Comparison of ENCODE assay signal across 17 cellular contexts in the genomic region with DNA sequence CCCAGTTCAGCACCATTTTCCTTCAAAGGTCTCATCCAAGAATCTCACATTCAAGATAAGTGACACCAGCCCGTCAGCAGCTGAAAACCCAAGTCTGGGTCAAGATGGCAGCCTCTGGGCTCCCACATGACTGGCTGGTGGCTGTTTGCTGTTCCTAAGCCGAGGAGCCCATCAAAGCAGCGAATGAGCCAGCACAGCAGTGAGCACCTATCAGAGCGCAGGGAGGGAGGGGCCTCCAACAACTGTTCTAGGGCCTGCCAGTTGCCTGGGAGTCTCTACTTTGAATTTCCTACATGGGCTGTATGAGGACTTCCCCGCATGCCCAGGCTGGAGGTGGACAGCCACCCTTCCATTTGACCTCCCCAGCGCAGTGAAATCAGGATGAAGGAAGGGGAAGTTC.
DNase-seq lines count a peak whose midpoint lies in the region; ATAC-seq, FAIRE-seq and TF ChIP-seq lines count a peak whose summit lies in the region.
"Had no signal": no experiment of that assay in that cellular context is flagged by ENCODE, and none has a peak within 500 bp of the region (broad histone marks: within the 10 kb centered on the region; RNA-seq: fewer than 3 reads in every experiment).

No MANE protein-coding gene starts in this region.

- H3K4me1 Mint-ChIP-seq in activated CD4-positive, alpha-beta T cell treated with anti-CD3 and anti-CD28 coated beads, Interleukin-2, amount 10 ng/mL, durations not matched to agents 24 days and 14 days: no peaks in the 10 kb centered on the region
- H3K4me1 Mint-ChIP-seq: CD14-positive monocyte had no signal

- H3K9me1 ChIP-seq in K562 (ENCODE audit: control insufficient read depth, insufficient read depth, low read length): no peaks in the 10 kb centered on the region

- no peaks in the 10 kb centered on the region for H3K27me3 Mint-ChIP-seq in activated CD4-positive, alpha-beta T cell treated with anti-CD3 and anti-CD28 coated beads, Interleukin-2, amount 10 ng/mL, durations not matched to agents 24 days and 14 days
- H3K27me3 Mint-ChIP-seq: CD4-positive, alpha-beta memory T cell had no signal

- DNase-seq in activated CD4-positive, alpha-beta T cell treated with anti-CD3 and anti-CD28 coated beads, Interleukin-2, amount 10 ng/mL, durations not matched to agents 24 days and 14 days: peak; percentile 34
- no peak for DNase-seq in activated CD4-positive, alpha-beta T cell treated with anti-CD3 and anti-CD28 coated beads, Interleukin-2, amount 50 U/mL, for 48 hours
- DNase-seq in K562 (ENCODE audit: extremely low read depth in 1 of 4, low spot score in 3 of 4) (no peak), posterior vena cava (ENCODE audit: low spot score) (peak; percentile 28), sciatic nerve (ENCODE audit: low spot score) (no peak), brain microvascular endothelial cell (no peak)
- DNase-seq: AML-193; CD4-positive, alpha-beta memory T cell; DMS79 treated with DMSO at 0.1 percent for 48 hours; GF-D8 had no signal

- no peak overlapping the region for H3K4me3 ChIP-seq in K562
- no peak overlapping the region for H3K4me3 ChIP-seq in brain microvascular endothelial cell (ENCODE audit: low read depth, low read length)
- H3K4me3 ChIP-seq: A549, BLaER1, HAP-1 had no signal

- in situ Hi-C loops in K562 (cut with MboI): no loop called here
- in situ Hi-C loops in brain microvascular endothelial cell (cut with HindIII; ENCODE audit: low pct_ligation_motif_present, low sequenced_read_pairs): no loop called here

- H3K27ac ChIP-seq in K562 (ENCODE audit: extremely low read depth, low read depth, low read length): no peak overlapping the region
- no peak overlapping the region for H3K27ac ChIP-seq in brain microvascular endothelial cell
- H3K27ac ChIP-seq: 22Rv1, A549, BLaER1 had no signal

- no peak for TF ChIP-seq POLR2A in K562 (conservative IDR thresholded peaks at IDR 0.05)

- H3K36me3 ChIP-seq in K562 (ENCODE audit: control insufficient read depth, insufficient read depth, low read length): no peaks in the 10 kb centered on the region
- peaks cover 47% of the 10 kb centered on the region for H3K36me3 ChIP-seq in brain microvascular endothelial cell (replicated peaks)
- H3K36me3 ChIP-seq: HAP-1 had no signal

- H3K9ac ChIP-seq in K562 (ENCODE audit: insufficient read depth in 1 of 2, low read depth in 2 of 2, low read length in 2 of 2): no peak overlapping the region
- H3K9ac ChIP-seq: BLaER1 had no signal

- BruUV-seq in K562 (replicated peaks; lab: Mats Ljungman, UMichigan): no TSS peak

- no peaks in the 10 kb centered on the region; the same call in 1 of the 2 replicates for H4K20me1 ChIP-seq in K562 (replicated peaks; ENCODE audit: control insufficient read depth, insufficient read depth, low read length)

- no peak overlapping the region for H3K27ac Mint-ChIP-seq in activated CD4-positive, alpha-beta T cell treated with anti-CD3 and anti-CD28 coated beads, Interleukin-2, amount 10 ng/mL, durations not matched to agents 24 days and 14 days
- H3K27ac Mint-ChIP-seq: CD14-positive monocyte had no signal

- POLR2A ChIA-PET in K562 (lab: Yijun Ruan, JAX): interaction anchor here (0.6 to 1.0 kb wide), 2 partner anchors 9 to 15 kb away, joined by 3 to 4 read pairs; no protein-coding TSS in a partner anchor

- peak; percentile 79 for ATAC-seq in K562
- no peak for ATAC-seq in sciatic nerve
- ATAC-seq in HG03457 (IDR thresholded peaks at IDR 0.05; ENCODE audit: unreplicated experiment): no peak
- ATAC-seq: A549 had no signal

- no peaks in the 10 kb centered on the region for H3K9me3 ChIP-seq in K562 (replicated peaks; ENCODE audit: control insufficient read depth, insufficient read depth, low read depth, low read length)
- H3K9me3 ChIP-seq: A549, BLaER1, HAP-1 had no signal

- H3K4me3 Mint-ChIP-seq in activated CD4-positive, alpha-beta T cell treated with anti-CD3 and anti-CD28 coated beads, Interleukin-2, amount 10 ng/mL, durations not matched to agents 24 days and 14 days: no peak overlapping the region
- H3K4me3 Mint-ChIP-seq: CD14-positive monocyte; CD4-positive, alpha-beta memory T cell had no signal

- no peak for FAIRE-seq in K562 (lab: Jason Lieb, UNC)
- FAIRE-seq: A549, H1 had no signal

- CTCF ChIA-PET in K562 (lab: Yijun Ruan, JAX; ENCODE audit: low intra/inter-chr PET ratio): no interaction called here

- TF ChIP-seq CTCF in K562 (IDR thresholded peaks at IDR 0.05 in 2 of 3, conservative IDR thresholded peaks at IDR 0.05 in 1 of 3; ENCODE audit: insufficient read depth in 2 of 3, low read depth in 1 of 3, low read length in 3 of 3) (no peak), brain microvascular endothelial cell (IDR thresholded peaks at IDR 0.05; ENCODE audit: low read depth, low read length, missing control alignments) (no peak)

- H3K36me3 Mint-ChIP-seq in activated CD4-positive, alpha-beta T cell treated with anti-CD3 and anti-CD28 coated beads, Interleukin-2, amount 10 ng/mL, durations not matched to agents 24 days and 14 days (ENCODE audit: low read depth): peaks cover 13% of the 10 kb centered on the region

- H3K79me2 ChIP-seq in K562 (ENCODE audit: control insufficient read depth, insufficient read depth, low read length): no peaks in the 10 kb centered on the region

- H3K27me3 ChIP-seq in K562 (ENCODE audit: control insufficient read depth in 2 of 2, insufficient read depth in 2 of 2, low read length in 2 of 2) (peaks cover 0 to 32% of the 10 kb centered on the region in 2 experiments; a peak in 3 of 5 replicates), brain microvascular endothelial cell (replicated peaks) (no peaks in the 10 kb centered on the region)
- H3K27me3 ChIP-seq: BLaER1 had no signal

- TF ChIP-seq RAD21 in K562 (CRISPR knock-in tag; conservative IDR thresholded peaks at IDR 0.05 in 1 of 2, IDR thresholded peaks at IDR 0.05 in 1 of 2): no peak

- H2AFZ ChIP-seq in K562 (ENCODE audit: low read depth, low read length): 0 out of 2 replicates have a peak overlapping the region, but pooled peaks have one; percentile 4

- no peak for TF ChIP-seq EP300 in K562 (IDR thresholded peaks at IDR 0.05; ENCODE audit: low read length)

- intact Hi-C loops in activated CD4-positive, alpha-beta T cell treated with anti-CD3 and anti-CD28 coated beads, Interleukin-2, amount 10 ng/mL, durations not matched to agents 24 days and 14 days (cut with micrococcal nuclease): no loop called here
- intact Hi-C loops in K562 (cut with micrococcal nuclease) (no loop called here), posterior vena cava (cut with DNase I) (no loop called here), sciatic nerve (cut with DNase I) (loop anchor here (10.0 kb wide), 1 partner anchor 598 kb away; no protein-coding TSS in a partner anchor)

- WGBS in K562 (ENCODE audit: insufficient coverage, low coverage, missing lambda C conversion rate): 26% methylated on average over 6 of the region's 6 CpGs

- H3K4me1 ChIP-seq in K562 (replicated peaks in 1 of 2; ENCODE audit: control insufficient read depth in 2 of 2, insufficient read depth in 2 of 2, low read length in 2 of 2): peaks cover 0 to 3% of the 10 kb centered on the region in 2 experiments; a peak in 1 of 5 replicates
- H3K4me1 ChIP-seq: A549, BLaER1, HAP-1 had no signal

- H3K4me2 ChIP-seq in K562 (ENCODE audit: insufficient read depth, low read length): no peak overlapping the region
- H3K4me2 ChIP-seq: A549, BLaER1 had no signal

- H3K9me3 Mint-ChIP-seq in activated CD4-positive, alpha-beta T cell treated with anti-CD3 and anti-CD28 coated beads, Interleukin-2, amount 10 ng/mL, durations not matched to agents 24 days and 14 days: no peaks in the 10 kb centered on the region
- H3K9me3 Mint-ChIP-seq: CD14-positive monocyte; CD4-positive, alpha-beta memory T cell had no signal

TF ChIP-seq in K562, 482 proteins besides CTCF, POLR2A, EP300 and RAD21:
- TF ChIP-seq HEY1 (CRISPR knock-in tag; IDR thresholded peaks at IDR 0.05; ENCODE audit: borderline replicate concordance) (no peak), YY1 (IDR thresholded peaks at IDR 0.05; ENCODE audit: borderline replicate concordance in 1 of 3, control insufficient read depth in 1 of 3, extremely low read depth in 1 of 3, insufficient read depth in 3 of 3, insufficient read length in 1 of 3, insufficient replicate concordance in 2 of 3, low read depth in 1 of 3, low read length in 2 of 3) (peak in 1 of 3 experiments; percentile 30)

Comparison
In these comparisons a context has a peak if more than half of its experiments do, and no peak if none do; other contexts are left out.
1. DNase-seq: peak in activated CD4-positive, alpha-beta T cell treated with anti-CD3 and anti-CD28 coated beads, Interleukin-2, amount 10 ng/mL, durations not matched to agents 24 days and 14 days (single experiment) and posterior vena cava (single experiment); none in activated CD4-positive, alpha-beta T cell treated with anti-CD3 and anti-CD28 coated beads, Interleukin-2, amount 50 U/mL, for 48 hours (0 of 2), K562 (0 of 4), sciatic nerve (single experiment) and brain microvascular endothelial cell (single experiment).